13 cellular contexts compared by ENCODE assay signal in genomic region chr2:203732072-203732952, GRCh38. TPM values are rescaled to one million over a fixed set of nuclear protein-coding genes. Genes with fewer than 3 reads are reported as not detected.
A peak's percentile ranks its signal among the peaks of the same experiment; 100 is the strongest.
DNase-seq lines count a peak whose midpoint lies in the region.
"Had no signal": no experiment of that assay in that cellular context is flagged by ENCODE, and none has a peak within 500 bp of the region (broad histone marks: within the 10 kb centered on the region; RNA-seq: fewer than 3 reads in every experiment).

No MANE protein-coding gene starts in this region.

- intact Hi-C loops in activated naive CD4-positive, alpha-beta T cell treated with anti-CD3 and anti-CD28 coated beads for 36 hours (cut with micrococcal nuclease): loop anchor here (2.0 to 5.0 kb wide), 4 partner anchors 265 to 1455 kb away; no protein-coding TSS in a partner anchor
- intact Hi-C loops in activated T-helper 2 cell treated with anti-CD3 and anti-CD28 coated beads, Interferon-gamma antibody, Interleukin-2, Interleukin-4, amounts not matched to agents 10 μg/mL and 5 μg/mL and 100 μg/mL, durations not matched to agents 14 hours and 24 hours and 36 hours (cut with micrococcal nuclease): loop anchor here (5.0 to 10.0 kb wide), 3 partner anchors 80 to 372 kb away; partner anchors contain the start of gene ICOS

- H3K4me3 ChIP-seq in skeletal muscle cell (ENCODE audit: low read depth, low read length): no peak overlapping the region
- H3K4me3 ChIP-seq: esophagus muscularis mucosa, MG63 had no signal

- peaks cover 92% of the 10 kb centered on the region for H3K4me1 Mint-ChIP-seq in activated naive CD4-positive, alpha-beta T cell treated with anti-CD3 and anti-CD28 coated beads for 36 hours (ENCODE audit: low read depth)
- H3K4me1 Mint-ChIP-seq in activated T-helper 2 cell treated with anti-CD3 and anti-CD28 coated beads, Interferon-gamma antibody, Interleukin-2, Interleukin-4, amounts not matched to agents 10 μg/mL and 5 μg/mL and 100 μg/mL, durations not matched to agents 14 hours and 24 hours and 36 hours (ENCODE audit: low read depth): peaks cover 83% of the 10 kb centered on the region

- CTCF ChIA-PET in activated naive CD4-positive, alpha-beta T cell treated with anti-CD3 and anti-CD28 coated beads for 36 hours (lab: Charles Lee): interaction anchor here (0.6 to 3.2 kb wide), 13 partner anchors 9 to 1158 kb away, joined by 3 to 26 read pairs (median 4); partner anchors contain the start of gene CD28

- no peak for DNase-seq in activated naive CD4-positive, alpha-beta T cell treated with anti-CD3 and anti-CD28 coated beads for 36 hours
- no peak for DNase-seq in activated naive CD4-positive, alpha-beta T cell treated with anti-CD3 and anti-CD28 coated beads, Interleukin-2, amount 50 U/mL, for 16 hours
- peak; percentile 39 for DNase-seq in NCI-H146 treated with DMSO at 0.1 percent for 48 hours (lab: John Stamatoyannopoulos, UW; ENCODE audit: unreplicated experiment)
- DNase-seq in activated T-helper 2 cell treated with anti-CD3 and anti-CD28 coated beads, Interferon-gamma antibody, Interleukin-2, Interleukin-4, amounts not matched to agents 10 μg/mL and 5 μg/mL and 100 μg/mL, durations not matched to agents 14 hours and 24 hours and 36 hours (ENCODE audit: low spot score): no peak
- peak; percentile 56 for DNase-seq in skeletal muscle cell (ENCODE audit: low read depth)
- DNase-seq in activated CD4-positive, CD25-positive, alpha-beta regulatory T cell (lab: John Stamatoyannopoulos, UW): no peak
- no peak for DNase-seq in HPDE6-E6E7 (ENCODE audit: extremely low spot score)
- DNase-seq in SW480 (ENCODE audit: low spot score): no peak
- DNase-seq: H7, MG63, NCI-H526 had no signal

- H3K9me3 Mint-ChIP-seq in activated naive CD4-positive, alpha-beta T cell treated with anti-CD3 and anti-CD28 coated beads for 36 hours: no peaks in the 10 kb centered on the region
- H3K9me3 Mint-ChIP-seq in activated T-helper 2 cell treated with anti-CD3 and anti-CD28 coated beads, Interferon-gamma antibody, Interleukin-2, Interleukin-4, amounts not matched to agents 10 μg/mL and 5 μg/mL and 100 μg/mL, durations not matched to agents 14 hours and 24 hours and 36 hours: no peaks in the 10 kb centered on the region

- H3K4me3 Mint-ChIP-seq in activated naive CD4-positive, alpha-beta T cell treated with anti-CD3 and anti-CD28 coated beads for 36 hours: peak overlapping the region; percentile 33
- H3K4me3 Mint-ChIP-seq in activated T-helper 2 cell treated with anti-CD3 and anti-CD28 coated beads, Interferon-gamma antibody, Interleukin-2, Interleukin-4, amounts not matched to agents 10 μg/mL and 5 μg/mL and 100 μg/mL, durations not matched to agents 14 hours and 24 hours and 36 hours (ENCODE audit: low read depth): peak overlapping the region; percentile 51

- peak overlapping the region; percentile 97 for H3K27ac Mint-ChIP-seq in activated naive CD4-positive, alpha-beta T cell treated with anti-CD3 and anti-CD28 coated beads for 36 hours
- H3K27ac Mint-ChIP-seq in activated T-helper 2 cell treated with anti-CD3 and anti-CD28 coated beads, Interferon-gamma antibody, Interleukin-2, Interleukin-4, amounts not matched to agents 10 μg/mL and 5 μg/mL and 100 μg/mL, durations not matched to agents 14 hours and 24 hours and 36 hours: peak overlapping the region; percentile 83

- H3K36me3 Mint-ChIP-seq in activated naive CD4-positive, alpha-beta T cell treated with anti-CD3 and anti-CD28 coated beads for 36 hours (ENCODE audit: low read depth): peaks cover 77% of the 10 kb centered on the region
- peaks cover 85% of the 10 kb centered on the region for H3K36me3 Mint-ChIP-seq in activated T-helper 2 cell treated with anti-CD3 and anti-CD28 coated beads, Interferon-gamma antibody, Interleukin-2, Interleukin-4, amounts not matched to agents 10 μg/mL and 5 μg/mL and 100 μg/mL, durations not matched to agents 14 hours and 24 hours and 36 hours (ENCODE audit: low read depth)

- H3K27me3 Mint-ChIP-seq in activated naive CD4-positive, alpha-beta T cell treated with anti-CD3 and anti-CD28 coated beads for 36 hours (ENCODE audit: low read depth): no peaks in the 10 kb centered on the region
- H3K27me3 Mint-ChIP-seq in activated T-helper 2 cell treated with anti-CD3 and anti-CD28 coated beads, Interferon-gamma antibody, Interleukin-2, Interleukin-4, amounts not matched to agents 10 μg/mL and 5 μg/mL and 100 μg/mL, durations not matched to agents 14 hours and 24 hours and 36 hours (ENCODE audit: low read depth): no peaks in the 10 kb centered on the region

RNA-seq across cellular contexts. Expression of gene CD28, which starts 25.9 kb away (rescaled TPM):
- 100 to 1,000 TPM; 165 to 167 TPM for total RNA-seq in activated naive CD4-positive, alpha-beta T cell treated with anti-CD3 and anti-CD28 coated beads for 36 hours
- 53.6 and 59.3 TPM in 2 replicates for total RNA-seq in activated T-helper 2 cell treated with anti-CD3 and anti-CD28 coated beads, Interferon-gamma antibody, Interleukin-2, Interleukin-4, amounts not matched to agents 10 μg/mL and 5 μg/mL and 100 μg/mL, durations not matched to agents 14 hours and 24 hours and 36 hours
- total RNA-seq: H7, osteoblast had no signal

Comparison
In these comparisons a context has a peak if more than half of its experiments do, and no peak if none do; other contexts are left out.
1. DNase-seq: peak in NCI-H146 treated with DMSO at 0.1 percent for 48 hours (single experiment) and skeletal muscle cell (single experiment); none in activated naive CD4-positive, alpha-beta T cell treated with anti-CD3 and anti-CD28 coated beads for 36 hours (single experiment), activated naive CD4-positive, alpha-beta T cell treated with anti-CD3 and anti-CD28 coated beads, Interleukin-2, amount 50 U/mL, for 16 hours (single experiment), activated T-helper 2 cell treated with anti-CD3 and anti-CD28 coated beads, Interferon-gamma antibody, Interleukin-2, Interleukin-4, amounts not matched to agents 10 μg/mL and 5 μg/mL and 100 μg/mL, durations not matched to agents 14 hours and 24 hours and 36 hours (single experiment), activated CD4-positive, CD25-positive, alpha-beta regulatory T cell (0 of 4), HPDE6-E6E7 (single experiment) and SW480 (single experiment).